In the genomic region with DNA sequence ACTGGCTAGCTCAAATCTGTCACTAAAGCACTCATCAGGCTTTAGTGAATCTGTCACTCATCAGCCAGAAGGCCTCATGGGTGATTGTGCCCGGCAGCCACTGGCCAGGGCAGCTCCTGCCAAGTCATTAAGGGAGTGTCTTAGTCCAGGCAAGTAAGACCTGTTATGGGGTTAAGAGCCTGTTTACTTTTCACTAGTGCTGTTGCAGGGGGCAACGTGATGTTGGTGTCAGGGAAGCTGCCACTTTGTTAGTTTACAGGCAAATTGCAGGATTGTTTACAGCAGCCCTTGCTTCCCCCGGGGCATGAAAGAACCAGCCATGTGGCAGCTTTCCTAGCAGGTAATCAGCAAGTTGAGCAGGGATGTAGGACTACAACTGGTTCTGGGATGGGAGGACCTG, we compare ENCODE assay signal across 21 cellular contexts.
DNase-seq lines count a peak whose midpoint lies in the region; ATAC-seq, FAIRE-seq and TF ChIP-seq lines count a peak whose summit lies in the region.
"Had no signal": no experiment of that assay in that cellular context is flagged by ENCODE, and none has a peak within 500 bp of the region (broad histone marks: within the 10 kb centered on the region; RNA-seq: fewer than 3 reads in every experiment).

No MANE protein-coding gene starts in this region.

- H3K27ac ChIP-seq in H1 (ENCODE audit: low read depth, low read length) = no peak overlapping the region
- H3K27ac ChIP-seq: A549, adrenal gland, lower lobe of right lung, right lobe of liver, suprapubic skin had no signal

- H3K79me2 ChIP-seq in H1 (ENCODE audit: control insufficient read depth in 1 of 2, insufficient read depth in 2 of 2, low read length in 2 of 2) = no peaks in the 10 kb centered on the region

- H3K79me1 ChIP-seq in H1 (ENCODE audit: low read depth, low read length) = no peaks in the 10 kb centered on the region

- H3K23ac ChIP-seq in H1 (ENCODE audit: insufficient read length) = no peak overlapping the region

- TF ChIP-seq EP300 in H1 (IDR thresholded peaks at IDR 0.05; ENCODE audit: borderline replicate concordance in 1 of 2, low read depth in 2 of 2, low read length in 2 of 2) = no peak

- H2AK5ac ChIP-seq in H1 (ENCODE audit: low read depth, low read length) = no peak overlapping the region

- peaks cover 0 to 8% (median 8%) of the 10 kb centered on the region in 4 experiments; a peak in 5 of 7 replicates for H3K4me1 ChIP-seq in H1 (replicated peaks in 1 of 4; ENCODE audit: control insufficient read depth in 3 of 4, insufficient read depth in 4 of 4, low read length in 3 of 4)
- H3K4me1 ChIP-seq: A549, adrenal gland, lower lobe of right lung, right lobe of liver, suprapubic skin had no signal

- peak overlapping the region; percentile 77; the same call in 1 of the 2 replicates for H2BK15ac ChIP-seq in H1 (ENCODE audit: low read length)

- H3K4me2 ChIP-seq in H1 (ENCODE audit: insufficient read depth in 1 of 2, low read depth in 2 of 2, low read length in 2 of 2) = no peak overlapping the region
- H3K4me2 ChIP-seq: A549 had no signal

- no peaks in the 10 kb centered on the region for H4K20me1 ChIP-seq in H1 (replicated peaks in 1 of 2; ENCODE audit: control insufficient read depth in 1 of 2, insufficient read depth in 2 of 2, low read length in 2 of 2)

- H3K9me3 Mint-ChIP-seq in neural crest cell = no peaks in the 10 kb centered on the region
- H3K9me3 Mint-ChIP-seq: T-helper 2 cell treated with Interferon-gamma antibody and Interleukin-4, amounts not matched to agents 5 μg/mL and 100 μg/mL, for 36 hours had no signal

- H3K27me3 Mint-ChIP-seq in neural crest cell (ENCODE audit: low read depth) = no peaks in the 10 kb centered on the region

- TF ChIP-seq RAD21 in H1 (IDR thresholded peaks at IDR 0.05 in 1 of 2, conservative IDR thresholded peaks at IDR 0.05 in 1 of 2; ENCODE audit: low read depth in 2 of 2, low read length in 2 of 2) = no peak

- H3K27me3 ChIP-seq in H1 (replicated peaks in 1 of 4; ENCODE audit: control insufficient read depth in 3 of 4, extremely low read depth in 1 of 4, insufficient read depth in 3 of 4, low read length in 3 of 4) = no peaks in the 10 kb centered on the region; a peak in 1 of 7 replicates
- H3K27me3 ChIP-seq: adrenal gland, right lobe of liver, suprapubic skin had no signal

- no peak overlapping the region for H3K18ac ChIP-seq in H1 (ENCODE audit: extremely low read depth, low read length)

- H2BK12ac ChIP-seq in H1 (ENCODE audit: low read depth, low read length) = no peak overlapping the region

- H2AFZ ChIP-seq in H1 (ENCODE audit: low read length) = no peak overlapping the region

- H3K9me3 ChIP-seq in H1 (ENCODE audit: insufficient read depth in 2 of 2, low read depth in 1 of 2, low read length in 1 of 2) = no peaks in the 10 kb centered on the region
- H3K9me3 ChIP-seq: A549, adrenal gland, lower lobe of right lung, right lobe of liver, suprapubic skin had no signal

- no peak overlapping the region for H4K8ac ChIP-seq in H1 (ENCODE audit: extremely low read depth, insufficient read depth, low read length)

- peak overlapping the region; percentile 22 for H3K27ac Mint-ChIP-seq in neural crest cell (ENCODE audit: unreplicated experiment)
- H3K27ac Mint-ChIP-seq: T-helper 2 cell treated with Interferon-gamma antibody and Interleukin-4, amounts not matched to agents 5 μg/mL and 100 μg/mL, for 36 hours had no signal

- H2BK120ac ChIP-seq in H1 (replicated peaks; ENCODE audit: low read depth, low read length) = peak overlapping the region; percentile 24

- CTCF ChIA-PET in H1 (lab: Charles Lee; ENCODE audit: partially characterized antibody) = interaction anchor here (1.6 to 2.5 kb wide), 2 partner anchors 10 to 19 kb away, joined by 3 to 14 read pairs; no protein-coding TSS in a partner anchor

- H4K91ac ChIP-seq in H1 (replicated peaks; ENCODE audit: insufficient read length, low read length) = peak overlapping the region; percentile 17

- no peak overlapping the region for H3K56ac ChIP-seq in H1 (replicated peaks; ENCODE audit: insufficient read length, low read depth, low read length)

- WGBS in H1 (ENCODE audit: extremely low coverage in 1 of 2, insufficient coverage in 1 of 2, insufficient read length in 1 of 2, insufficient replicate concordance in 2 of 2, low coverage in 1 of 2, low lambda C conversion rate in 2 of 2, missing lambda C conversion rate in 1 of 2), 2 experiments = 72% methylated on average over 3 of the region's 3 CpGs; no CpG with 5 or more reads in 1 of the 2 experiments

- H3K4me3 Mint-ChIP-seq in neural crest cell = no peak overlapping the region
- H3K4me3 Mint-ChIP-seq: T-helper 2 cell treated with Interferon-gamma antibody and Interleukin-4, amounts not matched to agents 5 μg/mL and 100 μg/mL, for 36 hours had no signal

- H4K5ac ChIP-seq in H1 (ENCODE audit: insufficient read length, low read depth, low read length) = no peak overlapping the region

- H3K23me2 ChIP-seq in H1 (ENCODE audit: low read depth, low read length) = no peaks in the 10 kb centered on the region

- no peaks in the 10 kb centered on the region for H3K36me3 ChIP-seq in H1 (ENCODE audit: control insufficient read depth in 2 of 4, insufficient read depth in 4 of 4, low read length in 3 of 4)
- H3K36me3 ChIP-seq: adrenal gland, lower lobe of right lung, right lobe of liver, suprapubic skin had no signal

- no peak for ATAC-seq in HG03045 (IDR thresholded peaks at IDR 0.05; ENCODE audit: unreplicated experiment)
- ATAC-seq: A549, HepG2, lower lobe of right lung, right lobe of liver, SK-N-SH treated with all-trans-retinoic acid at 6 μM for 48 hours had no signal

- DNase-seq in NCI-H2196 (lab: John Stamatoyannopoulos, UW; ENCODE audit: unreplicated experiment) (peak; percentile 33), NCI-H2196 treated with DMSO at 0.1 percent for 48 hours (lab: John Stamatoyannopoulos, UW; ENCODE audit: unreplicated experiment) (no peak), NCI-H2081 treated with DMSO at 0.1 percent for 48 hours (lab: John Stamatoyannopoulos, UW) (peak; percentile 18), H1 (ENCODE audit: low read depth in 1 of 2, low spot score in 2 of 2) (no peak), neural crest cell (ENCODE audit: low read depth, low spot score) (no peak), ureter (ENCODE audit: low spot score) (no peak)
- DNase-seq in activated CD8-positive, alpha-beta memory T cell treated with anti-CD3 and anti-CD28 coated beads, Interleukin-2, amount 50 U/mL, for 4 hours = no peak
- DNase-seq: activated CD4-positive, alpha-beta T cell treated with anti-CD3 and anti-CD28 coated beads, Interleukin-2, amount 50 U/mL, for 4 hours; activated gamma-delta T cell treated with Interleukin-2 at 50 U/mL for 16 hours; DMS 273 treated with DMSO at 0.1 percent for 48 hours; GF-D8; lower lobe of right lung; NCI-H1092 treated with DMSO at 0.1 percent for 48 hours; right lobe of liver had no signal

- POLR2A ChIA-PET in H1 (lab: Charles Lee; ENCODE audit: partially characterized antibody) = interaction anchor here (0.5 kb wide), 1 partner anchor 1151 kb away, joined by 3 read pairs; no protein-coding TSS in a partner anchor

- no peak overlapping the region for H2BK20ac ChIP-seq in H1 (ENCODE audit: low read length)

- 0 out of 7 replicates have a peak overlapping the region, but pooled peaks of 1 of the 4 experiments have one; percentile 20 for H3K9ac ChIP-seq in H1 (replicated peaks in 1 of 4; ENCODE audit: extremely low read depth in 1 of 4, low read depth in 3 of 4, low read length in 3 of 4)

- H3K36me3 Mint-ChIP-seq in neural crest cell (ENCODE audit: low read depth) = peaks cover 2% of the 10 kb centered on the region

- no peak overlapping the region for H3K4ac ChIP-seq in H1 (replicated peaks; ENCODE audit: insufficient read length, low read depth, low read length)

- H3K14ac ChIP-seq in H1 (ENCODE audit: insufficient read length) = no peak overlapping the region

- H3K4me3 ChIP-seq in H1 (ENCODE audit: extremely low read depth in 1 of 4, insufficient read depth in 2 of 4, low read depth in 3 of 4, low read length in 4 of 4) = no peak overlapping the region
- H3K4me3 ChIP-seq: A549, adrenal gland, lower lobe of right lung, right lobe of liver, suprapubic skin had no signal

- no peak for TF ChIP-seq POLR2A in H1 (IDR thresholded peaks at IDR 0.05; ENCODE audit: control extremely low read depth in 1 of 2, low read depth in 2 of 2, low read length in 2 of 2)

- H3K4me1 Mint-ChIP-seq in neural crest cell = peaks cover 20% of the 10 kb centered on the region

- no peak overlapping the region for H2BK5ac ChIP-seq in H1 (ENCODE audit: low read depth, low read length)

- no peak for TF ChIP-seq CTCF in H1 (IDR thresholded peaks at IDR 0.05; ENCODE audit: control extremely low read depth in 1 of 3, insufficient read depth in 1 of 3, low read depth in 1 of 3, low read length in 3 of 3)
- no peak for TF ChIP-seq CTCF in neural crest cell (conservative IDR thresholded peaks at IDR 0.05)

- FAIRE-seq in H1 (lab: Jason Lieb, UNC) = no peak
- FAIRE-seq: A549, HepG2 had no signal

TF ChIP-seq in H1, 55 proteins besides CTCF, POLR2A, EP300 and RAD21 (continues in another document):
- no peak for TF ChIP-seq BRCA1 (IDR thresholded peaks at IDR 0.05; ENCODE audit: low read depth, low read length)
- TF ChIP-seq MAFK (IDR thresholded peaks at IDR 0.05; ENCODE audit: low read depth, low read length) = no peak

Comparison
In these comparisons a context has a peak if more than half of its experiments do, and no peak if none do; other contexts are left out.
1. DNase-seq: peak in NCI-H2196 (single experiment) and NCI-H2081 treated with DMSO at 0.1 percent for 48 hours (single experiment); none in NCI-H2196 treated with DMSO at 0.1 percent for 48 hours (single experiment), H1 (0 of 2), neural crest cell (single experiment), activated CD8-positive, alpha-beta memory T cell treated with anti-CD3 and anti-CD28 coated beads, Interleukin-2, amount 50 U/mL, for 4 hours (single experiment) and ureter (single experiment).